ENCODE assay signal across 30 cellular contexts in genomic region chr2:15694589-15694986, GRCh38.
"Had no signal": no experiment of that assay in that cellular context is flagged by ENCODE, and none has a peak within 500 bp of the region (broad histone marks: within the 10 kb centered on the region; RNA-seq: fewer than 3 reads in every experiment).

No MANE protein-coding gene starts in this region.

- H3K9me3 ChIP-seq: body of pancreas, breast epithelium, Peyer's patch, SJSA1, SK-N-SH had no signal

- DNase-seq: activated CD4-positive, alpha-beta T cell treated with anti-CD3 and anti-CD28 coated beads, Interleukin-2, amount 10 ng/mL, durations not matched to agents 24 days and 14 days; activated CD4-positive, alpha-beta T cell treated with anti-CD3 and anti-CD28 coated beads, Interleukin-2, amount 50 U/mL, for 4 hours; activated CD8-positive, alpha-beta T cell treated with anti-CD3 and anti-CD28 coated beads for 36 hours; activated gamma-delta T cell; activated naive CD4-positive, alpha-beta T cell treated with Interleukin-2 at 50 U/mL for 16 hours; activated naive CD8-positive, alpha-beta T cell treated with anti-CD3 and anti-CD28 coated beads, Interleukin-2, amount 10 ng/mL, durations not matched to agents 7 days and 5 days; activated T-cell treated with anti-CD3 and anti-CD28 coated beads, Interleukin-2, amount 50 U/mL, for 1 hour; activated T-cell treated with anti-CD3 and anti-CD28 coated beads, Interleukin-2, amount 50 U/mL, for 72 hours; body of pancreas; NCI-H1092 treated with DMSO at 0.1 percent for 48 hours; NCI-H146; NCI-H2029 treated with DMSO at 0.1 percent for 48 hours; NCI-H2107; NCI-H2171; NCI-H510A; NCI-H748 treated with DMSO at 0.1 percent for 48 hours; NK-92 treated with Interleukin-12 subunit alpha and Interleukin-12 subunit beta, amount 100 ng/mL, for 24 hours; PC-3; Peyer's patch; RPMI8226; SHP77 treated with DMSO at 0.1 percent for 48 hours; SK-N-SH had no signal

- H3K36me3 Mint-ChIP-seq: activated naive CD4-positive, alpha-beta T cell treated with anti-CD3 and anti-CD28 coated beads, Interleukin-2, amount 50 U/mL, for 24 hours; activated naive CD8-positive, alpha-beta T cell treated with anti-CD3 and anti-CD28 coated beads, Interleukin-2, amount 10 ng/mL, durations not matched to agents 7 days and 5 days had no signal

- FAIRE-seq: astrocyte, TTC549 had no signal

- H3K4me1 ChIP-seq: body of pancreas, breast epithelium, Peyer's patch, SJSA1 had no signal

- H3K27me3 Mint-ChIP-seq: activated CD4-positive, alpha-beta T cell treated with anti-CD3 and anti-CD28 coated beads, Interleukin-2, amount 10 ng/mL, durations not matched to agents 24 days and 14 days had no signal

- H3K4me3 ChIP-seq: body of pancreas, breast epithelium, Peyer's patch, SJSA1 had no signal

- H3K36me3 ChIP-seq: breast epithelium, Peyer's patch, SJSA1 had no signal

- H3K27ac Mint-ChIP-seq: activated CD4-positive, alpha-beta T cell treated with anti-CD3 and anti-CD28 coated beads, Interleukin-2, amount 10 ng/mL, durations not matched to agents 24 days and 14 days; activated CD8-positive, alpha-beta T cell treated with anti-CD3 and anti-CD28 coated beads for 36 hours; activated naive CD4-positive, alpha-beta T cell treated with anti-CD3 and anti-CD28 coated beads, Interleukin-2, amount 50 U/mL, for 24 hours; activated naive CD8-positive, alpha-beta T cell treated with anti-CD3 and anti-CD28 coated beads, Interleukin-2, amount 10 ng/mL, durations not matched to agents 7 days and 5 days; activated T-cell treated with anti-CD3 and anti-CD28 coated beads, Interleukin-2, amount 50 U/mL, for 72 hours; activated T-helper 17 cell treated with anti-CD3 and anti-CD28 coated beads, Interleukin-2, amount 50 U/mL, for 72 hours; T-helper 1 cell treated with Interleukin-12 subunit alpha and Interleukin-12 subunit beta and Interleukin-4 antibody, amounts not matched to agents 30 μg/mL and 1 μg/mL, for 36 hours; T-helper 2 cell treated with Interferon-gamma antibody and Interleukin-4, amounts not matched to agents 5 μg/mL and 100 μg/mL, for 36 hours had no signal

- ATAC-seq: activated CD8-positive, alpha-beta T cell treated with anti-CD3 and anti-CD28 coated beads for 36 hours; activated T-cell treated with anti-CD3 and anti-CD28 coated beads, Interleukin-2, amount 50 U/mL, for 72 hours; activated T-helper 17 cell treated with anti-CD3 and anti-CD28 coated beads, Interleukin-2, amount 50 U/mL, for 72 hours; body of pancreas; PC-3 had no signal

- H3K9ac ChIP-seq: SK-N-SH had no signal

- H3K27ac ChIP-seq: body of pancreas, breast epithelium, Peyer's patch, SJSA1 had no signal

- H3K4me3 Mint-ChIP-seq: activated CD4-positive, alpha-beta T cell treated with anti-CD3 and anti-CD28 coated beads, Interleukin-2, amount 10 ng/mL, durations not matched to agents 24 days and 14 days; activated CD8-positive, alpha-beta T cell treated with anti-CD3 and anti-CD28 coated beads for 36 hours; activated naive CD4-positive, alpha-beta T cell treated with anti-CD3 and anti-CD28 coated beads, Interleukin-2, amount 50 U/mL, for 24 hours; activated naive CD8-positive, alpha-beta T cell treated with anti-CD3 and anti-CD28 coated beads, Interleukin-2, amount 10 ng/mL, durations not matched to agents 7 days and 5 days; activated T-cell treated with anti-CD3 and anti-CD28 coated beads, Interleukin-2, amount 50 U/mL, for 72 hours; activated T-helper 17 cell treated with anti-CD3 and anti-CD28 coated beads, Interleukin-2, amount 50 U/mL, for 72 hours; T-helper 1 cell treated with Interleukin-12 subunit alpha and Interleukin-12 subunit beta and Interleukin-4 antibody, amounts not matched to agents 30 μg/mL and 1 μg/mL, for 36 hours; T-helper 2 cell treated with Interferon-gamma antibody and Interleukin-4, amounts not matched to agents 5 μg/mL and 100 μg/mL, for 36 hours had no signal

- H3K4me1 Mint-ChIP-seq: activated CD4-positive, alpha-beta T cell treated with anti-CD3 and anti-CD28 coated beads, Interleukin-2, amount 10 ng/mL, durations not matched to agents 24 days and 14 days; activated naive CD4-positive, alpha-beta T cell treated with anti-CD3 and anti-CD28 coated beads, Interleukin-2, amount 50 U/mL, for 24 hours; activated naive CD8-positive, alpha-beta T cell treated with anti-CD3 and anti-CD28 coated beads, Interleukin-2, amount 10 ng/mL, durations not matched to agents 7 days and 5 days; activated T-helper 17 cell treated with anti-CD3 and anti-CD28 coated beads, Interleukin-2, amount 50 U/mL, for 72 hours had no signal

- H3K9me3 Mint-ChIP-seq: activated CD4-positive, alpha-beta T cell treated with anti-CD3 and anti-CD28 coated beads, Interleukin-2, amount 10 ng/mL, durations not matched to agents 24 days and 14 days; activated CD8-positive, alpha-beta T cell treated with anti-CD3 and anti-CD28 coated beads for 36 hours; activated naive CD4-positive, alpha-beta T cell treated with anti-CD3 and anti-CD28 coated beads, Interleukin-2, amount 50 U/mL, for 24 hours; activated naive CD8-positive, alpha-beta T cell treated with anti-CD3 and anti-CD28 coated beads, Interleukin-2, amount 10 ng/mL, durations not matched to agents 7 days and 5 days; activated T-cell treated with anti-CD3 and anti-CD28 coated beads, Interleukin-2, amount 50 U/mL, for 72 hours; activated T-helper 17 cell treated with anti-CD3 and anti-CD28 coated beads, Interleukin-2, amount 50 U/mL, for 72 hours; T-helper 1 cell treated with Interleukin-12 subunit alpha and Interleukin-12 subunit beta and Interleukin-4 antibody, amounts not matched to agents 30 μg/mL and 1 μg/mL, for 36 hours; T-helper 2 cell treated with Interferon-gamma antibody and Interleukin-4, amounts not matched to agents 5 μg/mL and 100 μg/mL, for 36 hours had no signal

- H3K27me3 ChIP-seq: body of pancreas, breast epithelium, Peyer's patch, SJSA1 had no signal

- H3K4me2 ChIP-seq: SK-N-SH had no signal
